Comparison of ENCODE assay signal across 9 cellular contexts in the genomic region with DNA sequence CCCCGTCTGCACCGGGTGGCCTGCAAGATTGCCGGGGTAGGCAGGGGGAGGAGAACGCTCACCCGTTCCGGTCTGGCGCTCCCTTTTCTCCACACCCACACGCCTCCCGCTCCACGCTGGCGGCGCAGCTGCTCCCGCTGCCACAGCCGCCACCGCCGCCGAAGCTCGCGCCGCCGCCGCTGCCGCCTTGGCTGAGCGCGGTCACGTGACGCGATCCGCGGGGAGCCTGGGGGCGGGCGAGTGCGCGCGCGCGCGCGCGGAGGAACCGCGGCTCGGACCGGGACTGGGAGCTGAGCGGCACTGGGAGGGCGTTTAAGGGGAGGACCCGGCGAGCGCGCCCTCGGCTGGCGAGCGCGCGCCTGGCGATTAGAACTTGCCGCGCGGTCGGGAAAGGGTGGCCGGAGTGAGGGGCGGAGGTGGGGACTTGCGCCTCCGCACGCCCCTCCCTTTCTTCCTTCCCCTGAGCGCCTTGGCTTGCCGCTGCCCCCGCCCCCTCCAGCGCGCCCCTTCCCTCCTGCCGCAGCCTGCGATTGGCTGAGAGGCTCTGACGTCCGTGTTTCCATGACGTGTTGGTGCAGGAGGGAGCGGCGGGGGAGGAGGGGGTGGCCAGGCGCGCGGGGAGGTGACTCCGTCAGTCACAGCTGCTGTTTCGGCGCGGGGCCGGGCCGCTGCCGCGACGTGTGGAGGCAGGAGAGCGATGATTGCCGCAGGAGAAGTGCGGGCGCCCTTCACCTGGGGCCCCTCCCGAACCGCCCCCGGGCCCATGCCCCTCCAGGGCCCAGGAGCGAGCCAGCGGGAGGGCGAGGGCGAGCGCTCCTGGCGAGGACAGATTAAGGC. TPM values are rescaled to one million over a fixed set of nuclear protein-coding genes. Genes with fewer than 3 reads are reported as not detected.
DNase-seq lines count a peak whose midpoint lies in the region; ATAC-seq, FAIRE-seq and TF ChIP-seq lines count a peak whose summit lies in the region.
"Had no signal": no experiment of that assay in that cellular context is flagged by ENCODE, and none has a peak within 500 bp of the region (broad histone marks: within the 10 kb centered on the region; RNA-seq: fewer than 3 reads in every experiment).

No MANE protein-coding gene starts in this region.

- FAIRE-seq in kidney (lab: Jason Lieb, UNC): peak; percentile 59
- FAIRE-seq: colon had no signal

- no peaks in the 10 kb centered on the region for H3K9me3 ChIP-seq in kidney (ENCODE audit: control insufficient read depth in 1 of 2, low read length in 2 of 2)

- peaks cover 0 to 9% of the 10 kb centered on the region in 2 donors for H3K4me1 ChIP-seq in kidney (ENCODE audit: control insufficient read depth in 1 of 2, insufficient read depth in 1 of 2, low read depth in 1 of 2, low read length in 2 of 2)

- TF ChIP-seq POLR2A in GM19193 (IDR thresholded peaks at IDR 0.05; ENCODE audit: extremely low read depth, insufficient read depth, insufficient read length): peak; percentile 96

- H3K9ac ChIP-seq in kidney (ENCODE audit: low read length in 2 of 2): peak overlapping the region; percentile 81 to 87

- no peak for TF ChIP-seq CTCF in kidney (IDR thresholded peaks at IDR 0.05; ENCODE audit: borderline replicate concordance, extremely low read depth, insufficient read depth)

- DNase-seq in Ammon's horn (ENCODE audit: low spot score) (peak; percentile 99), NCI-H460 (ENCODE audit: extremely low read depth, low read depth) (peak; percentile 99), cerebellum (ENCODE audit: low spot score) (peak; percentile 97), kidney (peak; percentile 100)
- DNase-seq in activated CD4-positive, alpha-beta T cell treated with anti-CD3 and anti-CD28 coated beads for 1 hour: peak; percentile 99
- peak; percentile 96 to 97 for DNase-seq in stimulated activated CD4-positive, alpha-beta T cell treated with anti-CD3 and anti-CD28 coated beads, Interleukin-15, amount 100 ng/mL, for 1 hour (ENCODE audit: low read depth in 1 of 2, low spot score in 1 of 2)

- H3K4me3 ChIP-seq in kidney (ENCODE audit: low read length in 2 of 2): peak overlapping the region; percentile 74 to 88

- ATAC-seq in HG03432 (IDR thresholded peaks at IDR 0.05; ENCODE audit: unreplicated experiment): peak; percentile 78

- H3K36me3 ChIP-seq in kidney (ENCODE audit: control insufficient read depth in 1 of 2, insufficient read depth in 2 of 2, low read length in 2 of 2): no peaks in the 10 kb centered on the region

- intact Hi-C loops in kidney (cut with DNase I): no loop called here

- H3K27ac ChIP-seq in kidney (ENCODE audit: low read depth in 2 of 2, low read length in 2 of 2): peak overlapping the region; percentile 98

RNA-seq across cellular contexts. Expression of gene ATP2B1, which starts 0.7 kb away (rescaled TPM):
- total RNA-seq in NCI-H460 (2014; rRNA removed; shearing (Covaris generic)): 201 and 228 TPM in 2 replicates
- 58.2 and 80.2 TPM in 2 replicates for polyA plus RNA-seq in NCI-H460 (2014; cell fraction: nucleus; rRNA removed)
- total RNA-seq in cerebellum (174 TPM), kidney (53.4 TPM)
- 6.3 TPM for polyA plus RNA-seq in kidney (ENCODE audit: insufficient read depth, low read depth, low replicate concordance)

Comparison
In these comparisons a context has a peak if more than half of its experiments do, and no peak if none do; other contexts are left out.
1. Peak in every context shown above with its lines: DNase-seq, ATAC-seq, H3K4me3 ChIP-seq and H3K27ac ChIP-seq.